13 cellular contexts compared by ENCODE assay signal in genomic region chr10:109911903-109912302, GRCh38. TPM values are rescaled to one million over a fixed set of nuclear protein-coding genes. Genes with fewer than 3 reads are reported as not detected.
A peak's percentile ranks its signal among the peaks of the same experiment; 100 is the strongest.
DNase-seq lines count a peak whose midpoint lies in the region; ATAC-seq lines count a peak whose summit lies in the region.
"Had no signal": no experiment of that assay in that cellular context is flagged by ENCODE, and none has a peak within 500 bp of the region (broad histone marks: within the 10 kb centered on the region; RNA-seq: fewer than 3 reads in every experiment).

No MANE protein-coding gene starts in this region.

- POLR2A ChIA-PET in activated CD4-positive, alpha-beta memory T cell treated with anti-CD3 and anti-CD28 coated beads, Interleukin-2, amount 10 ng/mL, durations not matched to agents 7 days and 5 days (lab: Charles Lee) = interaction anchor here (5.6 kb wide), 1 partner anchor 9 kb away, joined by 32 read pairs; no protein-coding TSS in a partner anchor

- no peaks in the 10 kb centered on the region for H3K9me3 Mint-ChIP-seq in activated naive CD8-positive, alpha-beta T cell (ENCODE audit: low read depth)
- no peaks in the 10 kb centered on the region for H3K9me3 Mint-ChIP-seq in activated naive CD8-positive, alpha-beta T cell treated with anti-CD3 and anti-CD28 coated beads, Interleukin-2, amount 50 U/mL, for 24 hours
- no peaks in the 10 kb centered on the region for H3K9me3 Mint-ChIP-seq in activated CD4-positive, alpha-beta memory T cell treated with anti-CD3 and anti-CD28 coated beads, Interleukin-2, amount 10 ng/mL, durations not matched to agents 7 days and 5 days
- no peaks in the 10 kb centered on the region for H3K9me3 Mint-ChIP-seq in immature natural killer cell
- H3K9me3 Mint-ChIP-seq: IgD-negative memory B cell had no signal

- peaks cover 36% of the 10 kb centered on the region for H3K36me3 Mint-ChIP-seq in activated naive CD8-positive, alpha-beta T cell
- H3K36me3 Mint-ChIP-seq in activated naive CD8-positive, alpha-beta T cell treated with anti-CD3 and anti-CD28 coated beads, Interleukin-2, amount 50 U/mL, for 24 hours (ENCODE audit: low read depth) = peaks cover 58% of the 10 kb centered on the region
- H3K36me3 Mint-ChIP-seq in activated CD4-positive, alpha-beta memory T cell treated with anti-CD3 and anti-CD28 coated beads, Interleukin-2, amount 10 ng/mL, durations not matched to agents 7 days and 5 days (ENCODE audit: low read depth) = peaks cover 72% of the 10 kb centered on the region
- peaks cover 6 to 35% (median 22%) of the 10 kb centered on the region in 3 donors for H3K36me3 Mint-ChIP-seq in immature natural killer cell

- ATAC-seq in activated naive CD8-positive, alpha-beta T cell treated with anti-CD3 and anti-CD28 coated beads, Interleukin-2, amount 50 U/mL, for 24 hours = no peak
- ATAC-seq in HG03521 (IDR thresholded peaks at IDR 0.05; ENCODE audit: unreplicated experiment) = no peak
- no peak for ATAC-seq in HG03175 (IDR thresholded peaks at IDR 0.05; ENCODE audit: unreplicated experiment)

- DNase-seq in activated naive CD8-positive, alpha-beta T cell treated with anti-CD3 and anti-CD28 coated beads, Interleukin-2, amount 50 U/mL, for 24 hours = no peak
- no peak for DNase-seq in activated CD4-positive, alpha-beta memory T cell treated with anti-CD3 and anti-CD28 coated beads, Interleukin-2, amount 10 ng/mL, durations not matched to agents 7 days and 5 days
- DNase-seq in immature natural killer cell (no peak), AG08395 (ENCODE audit: low spot score) (no peak), NCI-H82 (lab: John Stamatoyannopoulos, UW) (no peak)
- DNase-seq: ovary, RPMI8226, spleen, T-helper 9 cell had no signal

- peak overlapping the region; percentile 59 for H3K27ac Mint-ChIP-seq in activated naive CD8-positive, alpha-beta T cell
- no peak overlapping the region for H3K27ac Mint-ChIP-seq in activated naive CD8-positive, alpha-beta T cell treated with anti-CD3 and anti-CD28 coated beads, Interleukin-2, amount 50 U/mL, for 24 hours
- peak overlapping the region; percentile 31 for H3K27ac Mint-ChIP-seq in activated CD4-positive, alpha-beta memory T cell treated with anti-CD3 and anti-CD28 coated beads, Interleukin-2, amount 10 ng/mL, durations not matched to agents 7 days and 5 days
- H3K27ac Mint-ChIP-seq in immature natural killer cell = peak overlapping the region; percentile 88 to 97 (median 96)

- peaks cover 72% of the 10 kb centered on the region for H3K4me1 Mint-ChIP-seq in activated naive CD8-positive, alpha-beta T cell (ENCODE audit: low read depth)
- peaks cover 72% of the 10 kb centered on the region for H3K4me1 Mint-ChIP-seq in activated naive CD8-positive, alpha-beta T cell treated with anti-CD3 and anti-CD28 coated beads, Interleukin-2, amount 50 U/mL, for 24 hours
- peaks cover 70% of the 10 kb centered on the region for H3K4me1 Mint-ChIP-seq in activated CD4-positive, alpha-beta memory T cell treated with anti-CD3 and anti-CD28 coated beads, Interleukin-2, amount 10 ng/mL, durations not matched to agents 7 days and 5 days
- peaks cover 91 to 92% of the 10 kb centered on the region in 2 donors for H3K4me1 Mint-ChIP-seq in immature natural killer cell

- CTCF ChIA-PET in activated CD4-positive, alpha-beta memory T cell treated with anti-CD3 and anti-CD28 coated beads, Interleukin-2, amount 10 ng/mL, durations not matched to agents 7 days and 5 days (lab: Charles Lee) = interaction anchor here (1.1 to 3.3 kb wide), 3 partner anchors 28 to 160 kb away, joined by 3 to 14 read pairs (median 4); no protein-coding TSS in a partner anchor

- no peaks in the 10 kb centered on the region for H3K27me3 Mint-ChIP-seq in activated naive CD8-positive, alpha-beta T cell
- no peaks in the 10 kb centered on the region for H3K27me3 Mint-ChIP-seq in activated naive CD8-positive, alpha-beta T cell treated with anti-CD3 and anti-CD28 coated beads, Interleukin-2, amount 50 U/mL, for 24 hours
- no peaks in the 10 kb centered on the region for H3K27me3 Mint-ChIP-seq in activated CD4-positive, alpha-beta memory T cell treated with anti-CD3 and anti-CD28 coated beads, Interleukin-2, amount 10 ng/mL, durations not matched to agents 7 days and 5 days
- H3K27me3 Mint-ChIP-seq in immature natural killer cell (ENCODE audit: low read depth in 3 of 3) = no peaks in the 10 kb centered on the region
- H3K27me3 Mint-ChIP-seq: IgD-negative memory B cell had no signal

- peak overlapping the region; percentile 1 for H3K4me3 Mint-ChIP-seq in activated naive CD8-positive, alpha-beta T cell
- H3K4me3 Mint-ChIP-seq in activated naive CD8-positive, alpha-beta T cell treated with anti-CD3 and anti-CD28 coated beads, Interleukin-2, amount 50 U/mL, for 24 hours = no peak overlapping the region
- no peak overlapping the region for H3K4me3 Mint-ChIP-seq in activated CD4-positive, alpha-beta memory T cell treated with anti-CD3 and anti-CD28 coated beads, Interleukin-2, amount 10 ng/mL, durations not matched to agents 7 days and 5 days
- peak overlapping the region in 4 of 5 donors; percentile 0 to 52 (median 24) for H3K4me3 Mint-ChIP-seq in immature natural killer cell

RNA-seq across cellular contexts. Expression of gene XPNPEP1, which starts 11.4 kb away (rescaled TPM):
- total RNA-seq in activated CD4-positive, alpha-beta memory T cell treated with anti-CD3 and anti-CD28 coated beads, Interleukin-2, amount 10 ng/mL, durations not matched to agents 7 days and 5 days = 10 to 100 TPM; 78.7 to 90.3 TPM
- 10 to 100 TPM; 36.4 to 71.7 (median 57.7) TPM for polyA plus RNA-seq in immature natural killer cell

Comparison
In these comparisons a context has a peak if more than half of its experiments do, and no peak if none do; other contexts are left out.
1. H3K4me3 Mint-ChIP-seq: peak in activated naive CD8-positive, alpha-beta T cell (single experiment) and immature natural killer cell (4 of 5); none in activated naive CD8-positive, alpha-beta T cell treated with anti-CD3 and anti-CD28 coated beads, Interleukin-2, amount 50 U/mL, for 24 hours (single experiment) and activated CD4-positive, alpha-beta memory T cell treated with anti-CD3 and anti-CD28 coated beads, Interleukin-2, amount 10 ng/mL, durations not matched to agents 7 days and 5 days (single experiment).